23 cellular contexts compared by ENCODE assay signal in genomic region chr20:36213362-36213761, GRCh38.
"Had no signal": no experiment of that assay in that cellular context is flagged by ENCODE, and none has a peak within 500 bp of the region (broad histone marks: within the 10 kb centered on the region; RNA-seq: fewer than 3 reads in every experiment).

No MANE protein-coding gene starts in this region.

- H3K36me3 ChIP-seq: colonic mucosa, gastrocnemius medialis had no signal

- H3K4me3 ChIP-seq: colonic mucosa, coronary artery, dorsolateral prefrontal cortex, esophagus muscularis mucosa, esophagus squamous epithelium, gastrocnemius medialis, gastroesophageal sphincter, heart left ventricle, heart right ventricle had no signal

- H3K4me1 ChIP-seq: colonic mucosa, esophagus muscularis mucosa, esophagus squamous epithelium, foreskin keratinocyte, gastrocnemius medialis, gastroesophageal sphincter, heart left ventricle, heart right ventricle had no signal

- DNase-seq: colonic mucosa; cortex of kidney; dermis blood vessel endothelial cell; dorsolateral prefrontal cortex; effector CD4-positive, alpha-beta T cell; effector CD8-positive, alpha-beta T cell; effector memory CD4-positive, alpha-beta T cell; effector memory CD8-positive, alpha-beta T cell; endodermal cell; erythroblast; esophagus squamous epithelium; foreskin fibroblast; foreskin keratinocyte; foreskin melanocyte; gastrocnemius medialis; glutamatergic neuron; head of caudate nucleus; heart left ventricle; heart right ventricle had no signal

- H3K27ac ChIP-seq: colonic mucosa, coronary artery, dorsolateral prefrontal cortex, epithelial cell of prostate, esophagus muscularis mucosa, esophagus squamous epithelium, foreskin keratinocyte, gastrocnemius medialis, gastroesophageal sphincter, heart left ventricle, heart right ventricle had no signal

- H3K27me3 ChIP-seq: colonic mucosa, dorsolateral prefrontal cortex, esophagus muscularis mucosa, esophagus squamous epithelium, gastrocnemius medialis, gastroesophageal sphincter, heart left ventricle, heart right ventricle had no signal

- H3K9me3 ChIP-seq: colonic mucosa, esophagus muscularis mucosa, esophagus squamous epithelium, gastrocnemius medialis, gastroesophageal sphincter, heart left ventricle, heart right ventricle had no signal
